In genomic region chr2:52500561-52500960, GRCh38 we compare ENCODE assay signal across 1 cellular context.
TF ChIP-seq lines count a peak whose summit lies in the region.

No MANE protein-coding gene starts in this region.

TF ChIP-seq in liver, 16 proteins besides CTCF, POLR2A, EP300 and RAD21 (continued from another document):
- TF ChIP-seq REST (IDR thresholded peaks at IDR 0.05) (no peak), RXRA (IDR thresholded peaks at IDR 0.05) (peak; percentile 57 to 62), YY1 (IDR thresholded peaks at IDR 0.05) (peak; percentile 69), SP1 (IDR thresholded peaks at IDR 0.05) (peak; percentile 73)
